16 cellular contexts compared by ENCODE assay signal in the genomic region with DNA sequence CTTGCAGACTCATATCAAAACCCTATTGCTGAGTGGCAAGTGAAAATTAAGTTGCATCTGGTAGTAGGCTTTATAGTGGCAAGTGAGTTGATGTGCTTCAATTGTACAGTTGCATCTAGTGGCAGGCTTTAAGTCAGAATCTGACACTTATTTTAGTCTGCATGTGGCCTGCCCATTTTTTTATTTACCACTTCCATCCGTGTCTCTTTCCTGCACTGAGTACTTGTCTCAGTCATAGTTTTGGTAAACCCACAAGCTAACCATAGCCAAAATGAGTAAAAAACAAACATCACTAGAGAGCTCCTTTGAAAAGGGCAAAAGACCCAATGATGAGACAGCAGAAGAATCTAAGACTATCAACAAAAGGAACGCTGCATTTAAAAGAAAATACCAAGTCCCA.
A peak's percentile ranks its signal among the peaks of the same experiment; 100 is the strongest.
DNase-seq lines count a peak whose midpoint lies in the region; ATAC-seq and TF ChIP-seq lines count a peak whose summit lies in the region.
"Had no signal": no experiment of that assay in that cellular context is flagged by ENCODE, and none has a peak within 500 bp of the region (broad histone marks: within the 10 kb centered on the region; RNA-seq: fewer than 3 reads in every experiment).

No MANE protein-coding gene starts in this region.

- no peaks in the 10 kb centered on the region for H3K27me3 ChIP-seq in naive thymus-derived CD4-positive, alpha-beta T cell (ENCODE audit: control insufficient read depth in 2 of 2, insufficient read depth in 2 of 2, low read length in 2 of 2)
- no peaks in the 10 kb centered on the region for H3K27me3 ChIP-seq in Caco-2 (replicated peaks; ENCODE audit: control insufficient read depth, insufficient read depth, low read length)
- H3K27me3 ChIP-seq: BE2C had no signal

- no peaks in the 10 kb centered on the region for H3K36me3 ChIP-seq in naive thymus-derived CD4-positive, alpha-beta T cell (ENCODE audit: control insufficient read depth in 2 of 3, insufficient read depth in 3 of 3, low read length in 3 of 3)
- no peaks in the 10 kb centered on the region for H3K36me3 ChIP-seq in Caco-2 (ENCODE audit: control insufficient read depth, insufficient read depth, low read length)
- H3K36me3 ChIP-seq: BE2C, HAP-1 had no signal

- CTCF ChIA-PET in activated CD8-positive, alpha-beta memory T cell treated with anti-CD3 and anti-CD28 coated beads, Interleukin-2, amount 10 ng/mL, durations not matched to agents 7 days and 5 days (lab: Charles Lee), result no interaction called here
- CTCF ChIA-PET in naive thymus-derived CD4-positive, alpha-beta T cell (lab: Charles Lee), result no interaction called here
- CTCF ChIA-PET in Caco-2 (lab: Charles Lee), result no interaction called here

- POLR2A ChIA-PET in naive thymus-derived CD4-positive, alpha-beta T cell (lab: Charles Lee), result no interaction called here
- POLR2A ChIA-PET in Caco-2 (lab: Charles Lee), result no interaction called here

- ATAC-seq in activated CD8-positive, alpha-beta memory T cell treated with anti-CD3 and anti-CD28 coated beads, Interleukin-2, amount 10 ng/mL, durations not matched to agents 7 days and 5 days, result peak; percentile 81
- peak; percentile 69 for ATAC-seq in stimulated activated naive CD8-positive, alpha-beta T cell treated with anti-CD3 and anti-CD28 coated beads, Interleukin-15, amount 100 ng/mL, for 72 hours
- no peak for ATAC-seq in stimulated activated naive CD8-positive, alpha-beta T cell treated with anti-CD3 and anti-CD28 coated beads, Interleukin-15, Interleukin-2, amounts not matched to agents 100 U/mL and 50 U/mL, for 24 hours
- ATAC-seq in activated T-helper 17 cell treated with anti-CD3 and anti-CD28 coated beads, Interleukin-2, amount 50 U/mL, for 72 hours (replicated peaks), result peak; percentile 68
- ATAC-seq in naive thymus-derived CD4-positive, alpha-beta T cell, result no peak

- peaks cover 2% of the 10 kb centered on the region for H3K9me3 Mint-ChIP-seq in activated CD8-positive, alpha-beta memory T cell treated with anti-CD3 and anti-CD28 coated beads, Interleukin-2, amount 10 ng/mL, durations not matched to agents 7 days and 5 days (ENCODE audit: low read depth)
- no peaks in the 10 kb centered on the region for H3K9me3 Mint-ChIP-seq in stimulated activated naive CD8-positive, alpha-beta T cell treated with anti-CD3 and anti-CD28 coated beads, Interleukin-15, amount 100 ng/mL, for 72 hours
- no peaks in the 10 kb centered on the region for H3K9me3 Mint-ChIP-seq in activated T-helper 17 cell treated with anti-CD3 and anti-CD28 coated beads, Interleukin-2, amount 50 U/mL, for 72 hours
- peaks cover 0 to 4% (median 0%) of the 10 kb centered on the region in 11 donors for H3K9me3 Mint-ChIP-seq in naive thymus-derived CD4-positive, alpha-beta T cell
- H3K9me3 Mint-ChIP-seq in Caco-2 (ENCODE audit: unreplicated experiment), result no peaks in the 10 kb centered on the region

- peaks cover 15% of the 10 kb centered on the region for H3K27me3 Mint-ChIP-seq in activated CD8-positive, alpha-beta memory T cell treated with anti-CD3 and anti-CD28 coated beads, Interleukin-2, amount 10 ng/mL, durations not matched to agents 7 days and 5 days
- no peaks in the 10 kb centered on the region for H3K27me3 Mint-ChIP-seq in stimulated activated naive CD8-positive, alpha-beta T cell treated with anti-CD3 and anti-CD28 coated beads, Interleukin-15, amount 100 ng/mL, for 72 hours
- H3K27me3 Mint-ChIP-seq in activated T-helper 17 cell treated with anti-CD3 and anti-CD28 coated beads, Interleukin-2, amount 50 U/mL, for 72 hours, result peaks cover 4% of the 10 kb centered on the region
- H3K27me3 Mint-ChIP-seq in naive thymus-derived CD4-positive, alpha-beta T cell, result no peaks in the 10 kb centered on the region
- H3K27me3 Mint-ChIP-seq in Caco-2 (ENCODE audit: insufficient read depth, unreplicated experiment), result peaks cover 4% of the 10 kb centered on the region

- peak; percentile 62 for DNase-seq in activated CD8-positive, alpha-beta memory T cell treated with anti-CD3 and anti-CD28 coated beads, Interleukin-2, amount 10 ng/mL, durations not matched to agents 7 days and 5 days
- no peak for DNase-seq in activated CD8-positive, alpha-beta memory T cell treated with anti-CD3 and anti-CD28 coated beads, Interleukin-2, amount 50 U/mL, for 4 hours
- no peak for DNase-seq in stimulated activated naive CD8-positive, alpha-beta T cell treated with anti-CD3 and anti-CD28 coated beads, Interleukin-15, amount 100 ng/mL, for 72 hours
- DNase-seq in stimulated activated naive CD8-positive, alpha-beta T cell treated with anti-CD3 and anti-CD28 coated beads, Interleukin-15, Interleukin-2, amounts not matched to agents 100 U/mL and 50 U/mL, for 24 hours, result no peak
- DNase-seq in naive thymus-derived CD4-positive, alpha-beta T cell, result no peak
- no peak for DNase-seq in Caco-2
- DNase-seq: ACHN; BE2C; C1 segment of cervical spinal cord; CD8-positive, alpha-beta memory T cell; COR-L47; IMR-90 had no signal

- no peaks in the 10 kb centered on the region for H3K9me3 ChIP-seq in naive thymus-derived CD4-positive, alpha-beta T cell (ENCODE audit: control insufficient read depth in 2 of 3, low read length in 3 of 3)
- H3K9me3 ChIP-seq in Caco-2, result no peaks in the 10 kb centered on the region
- H3K9me3 ChIP-seq: BE2C, HAP-1 had no signal

- no peak overlapping the region for H3K4me3 Mint-ChIP-seq in activated CD8-positive, alpha-beta memory T cell treated with anti-CD3 and anti-CD28 coated beads, Interleukin-2, amount 10 ng/mL, durations not matched to agents 7 days and 5 days
- H3K4me3 Mint-ChIP-seq in stimulated activated naive CD8-positive, alpha-beta T cell treated with anti-CD3 and anti-CD28 coated beads, Interleukin-15, amount 100 ng/mL, for 72 hours, result no peak overlapping the region
- no peak overlapping the region for H3K4me3 Mint-ChIP-seq in activated T-helper 17 cell treated with anti-CD3 and anti-CD28 coated beads, Interleukin-2, amount 50 U/mL, for 72 hours
- H3K4me3 Mint-ChIP-seq in naive thymus-derived CD4-positive, alpha-beta T cell, result peak overlapping the region in 1 of 10 donors; percentile 7
- H3K4me3 Mint-ChIP-seq in Caco-2 (ENCODE audit: unreplicated experiment), result no peak overlapping the region
- H3K4me3 Mint-ChIP-seq: CD4-positive, CD25-positive, alpha-beta regulatory T cell; CD8-positive, alpha-beta memory T cell had no signal

- peak overlapping the region; percentile 7 for H3K27ac Mint-ChIP-seq in activated CD8-positive, alpha-beta memory T cell treated with anti-CD3 and anti-CD28 coated beads, Interleukin-2, amount 10 ng/mL, durations not matched to agents 7 days and 5 days
- no peak overlapping the region for H3K27ac Mint-ChIP-seq in stimulated activated naive CD8-positive, alpha-beta T cell treated with anti-CD3 and anti-CD28 coated beads, Interleukin-15, amount 100 ng/mL, for 72 hours
- H3K27ac Mint-ChIP-seq in activated T-helper 17 cell treated with anti-CD3 and anti-CD28 coated beads, Interleukin-2, amount 50 U/mL, for 72 hours, result peak overlapping the region; percentile 39
- no peak overlapping the region for H3K27ac Mint-ChIP-seq in naive thymus-derived CD4-positive, alpha-beta T cell
- H3K27ac Mint-ChIP-seq in Caco-2 (ENCODE audit: unreplicated experiment), result no peak overlapping the region

- no peak for TF ChIP-seq CTCF in Caco-2 (IDR thresholded peaks at IDR 0.05; ENCODE audit: insufficient read depth in 1 of 2, low read depth in 1 of 2, low read length in 1 of 2, severe bottlenecking in 1 of 2, unreplicated experiment in 1 of 2)

- peaks cover 8% of the 10 kb centered on the region for H3K36me3 Mint-ChIP-seq in activated CD8-positive, alpha-beta memory T cell treated with anti-CD3 and anti-CD28 coated beads, Interleukin-2, amount 10 ng/mL, durations not matched to agents 7 days and 5 days
- H3K36me3 Mint-ChIP-seq in activated T-helper 17 cell treated with anti-CD3 and anti-CD28 coated beads, Interleukin-2, amount 50 U/mL, for 72 hours (ENCODE audit: low read depth), result peaks cover 6% of the 10 kb centered on the region
- H3K36me3 Mint-ChIP-seq in naive thymus-derived CD4-positive, alpha-beta T cell, result peaks cover 3 to 22% (median 11%) of the 10 kb centered on the region in 5 donors
- no peaks in the 10 kb centered on the region for H3K36me3 Mint-ChIP-seq in Caco-2 (ENCODE audit: insufficient read depth, unreplicated experiment)

- H3K4me3 ChIP-seq in naive thymus-derived CD4-positive, alpha-beta T cell (ENCODE audit: low read length), result no peak overlapping the region
- no peak overlapping the region for H3K4me3 ChIP-seq in Caco-2 (ENCODE audit: low read depth, low read length)
- H3K4me3 ChIP-seq: GM23248, HAP-1 had no signal

- no peak overlapping the region for H3K27ac ChIP-seq in naive thymus-derived CD4-positive, alpha-beta T cell (ENCODE audit: low read depth, low read length)
- H3K27ac ChIP-seq: GM23248 had no signal

- intact Hi-C loops in naive thymus-derived CD4-positive, alpha-beta T cell (cut with micrococcal nuclease), result no loop called here
- intact Hi-C loops in Caco-2 (cut with micrococcal nuclease; ENCODE audit: unreplicated experiment), result no loop called here

- no peaks in the 10 kb centered on the region for H3K4me1 ChIP-seq in naive thymus-derived CD4-positive, alpha-beta T cell (ENCODE audit: control insufficient read depth in 2 of 2, insufficient read depth in 2 of 2, low read length in 2 of 2)
- no peaks in the 10 kb centered on the region for H3K4me1 ChIP-seq in Caco-2
- H3K4me1 ChIP-seq: BE2C, HAP-1 had no signal

- no TSS peak for BruUV-seq in Caco-2 (replicated peaks; lab: Mats Ljungman, UMichigan)

- H3K4me1 Mint-ChIP-seq in activated CD8-positive, alpha-beta memory T cell treated with anti-CD3 and anti-CD28 coated beads, Interleukin-2, amount 10 ng/mL, durations not matched to agents 7 days and 5 days, result peaks cover 23% of the 10 kb centered on the region
- H3K4me1 Mint-ChIP-seq in stimulated activated naive CD8-positive, alpha-beta T cell treated with anti-CD3 and anti-CD28 coated beads, Interleukin-15, amount 100 ng/mL, for 72 hours, result no peaks in the 10 kb centered on the region
- H3K4me1 Mint-ChIP-seq in activated T-helper 17 cell treated with anti-CD3 and anti-CD28 coated beads, Interleukin-2, amount 50 U/mL, for 72 hours, result no peaks in the 10 kb centered on the region
- peaks cover 0 to 14% (median 0%) of the 10 kb centered on the region in 7 donors for H3K4me1 Mint-ChIP-seq in naive thymus-derived CD4-positive, alpha-beta T cell
- no peaks in the 10 kb centered on the region for H3K4me1 Mint-ChIP-seq in Caco-2 (ENCODE audit: low read depth, unreplicated experiment)
- H3K4me1 Mint-ChIP-seq: CD4-positive, CD25-positive, alpha-beta regulatory T cell had no signal

Comparison
In these comparisons a context has a peak if more than half of its experiments do, and no peak if none do; other contexts are left out.
1. ATAC-seq: peak in activated CD8-positive, alpha-beta memory T cell treated with anti-CD3 and anti-CD28 coated beads, Interleukin-2, amount 10 ng/mL, durations not matched to agents 7 days and 5 days (single experiment), stimulated activated naive CD8-positive, alpha-beta T cell treated with anti-CD3 and anti-CD28 coated beads, Interleukin-15, amount 100 ng/mL, for 72 hours (single experiment) and activated T-helper 17 cell treated with anti-CD3 and anti-CD28 coated beads, Interleukin-2, amount 50 U/mL, for 72 hours (single experiment); none in stimulated activated naive CD8-positive, alpha-beta T cell treated with anti-CD3 and anti-CD28 coated beads, Interleukin-15, Interleukin-2, amounts not matched to agents 100 U/mL and 50 U/mL, for 24 hours (single experiment) and naive thymus-derived CD4-positive, alpha-beta T cell (single experiment).
2. H3K27ac Mint-ChIP-seq: peak in activated CD8-positive, alpha-beta memory T cell treated with anti-CD3 and anti-CD28 coated beads, Interleukin-2, amount 10 ng/mL, durations not matched to agents 7 days and 5 days (single experiment) and activated T-helper 17 cell treated with anti-CD3 and anti-CD28 coated beads, Interleukin-2, amount 50 U/mL, for 72 hours (single experiment); none in stimulated activated naive CD8-positive, alpha-beta T cell treated with anti-CD3 and anti-CD28 coated beads, Interleukin-15, amount 100 ng/mL, for 72 hours (0 of 2), naive thymus-derived CD4-positive, alpha-beta T cell (0 of 9) and Caco-2 (single experiment).